1 cellular context compared by ENCODE assay signal in the genomic region with DNA sequence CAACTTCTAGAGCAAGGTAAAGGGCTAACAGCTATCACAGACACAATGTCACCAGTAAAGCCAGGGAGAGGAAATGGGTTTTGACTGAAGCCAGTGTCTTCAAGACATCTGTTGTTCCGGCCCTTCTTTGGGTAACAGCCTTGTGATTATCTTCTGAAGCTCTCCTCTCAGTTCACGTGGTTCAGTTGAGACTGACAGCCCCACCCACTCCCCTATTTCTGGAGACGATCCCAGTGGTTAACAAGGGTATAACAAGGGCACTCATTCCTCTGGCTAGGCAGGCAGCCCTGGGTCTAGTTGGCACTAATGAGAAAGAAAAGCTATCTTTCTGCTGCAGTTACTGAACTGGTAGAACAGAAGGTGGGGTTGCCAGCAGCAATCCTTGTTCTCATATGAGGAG.
TF ChIP-seq lines count a peak whose summit lies in the region.

No MANE protein-coding gene starts in this region.

TF ChIP-seq in K562, 482 proteins besides CTCF, POLR2A, EP300 and RAD21 (continued from another document and continues in another):
- TF ChIP-seq, protein P1, sequence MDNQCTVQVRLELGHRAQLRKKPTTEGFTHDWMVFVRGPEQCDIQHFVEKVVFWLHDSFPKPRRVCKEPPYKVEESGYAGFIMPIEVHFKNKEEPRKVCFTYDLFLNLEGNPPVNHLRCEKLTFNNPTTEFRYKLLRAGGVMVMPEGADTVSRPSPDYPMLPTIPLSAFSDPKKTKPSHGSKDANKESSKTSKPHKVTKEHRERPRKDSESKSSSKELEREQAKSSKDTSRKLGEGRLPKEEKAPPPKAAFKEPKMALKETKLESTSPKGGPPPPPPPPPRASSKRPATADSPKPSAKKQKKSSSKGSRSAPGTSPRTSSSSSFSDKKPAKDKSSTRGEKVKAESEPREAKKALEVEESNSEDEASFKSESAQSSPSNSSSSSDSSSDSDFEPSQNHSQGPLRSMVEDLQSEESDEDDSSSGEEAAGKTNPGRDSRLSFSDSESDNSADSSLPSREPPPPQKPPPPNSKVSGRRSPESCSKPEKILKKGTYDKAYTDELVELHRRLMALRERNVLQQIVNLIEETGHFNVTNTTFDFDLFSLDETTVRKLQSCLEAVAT (IDR thresholded peaks at IDR 0.05) = no peak
- TF ChIP-seq PCBP1 (IDR thresholded peaks at IDR 0.05; ENCODE audit: low read depth, low read length, poor library complexity, severe bottlenecking) (no peak), MYC (IDR thresholded peaks at IDR 0.05; ENCODE audit: low read depth, low read length) (peak; percentile 53), MYC (CRISPR knock-in tag; IDR thresholded peaks at IDR 0.05; ENCODE audit: borderline replicate concordance, low read depth) (no peak), HMG20A (CRISPR knock-in tag; conservative IDR thresholded peaks at IDR 0.05) (no peak), TARDBP (IDR thresholded peaks at IDR 0.05) (no peak), CAMTA2 (CRISPR knock-in tag; conservative IDR thresholded peaks at IDR 0.05) (no peak), TBP (optimal IDR thresholded peaks at IDR 0.05; ENCODE audit: low read depth, low read length) (no peak), KLF13 (tag; IDR thresholded peaks at IDR 0.05; ENCODE audit: borderline replicate concordance, low read depth) (peak; percentile 82; the same call in 1 of the 2 replicates), ZNF75A (CRISPR knock-in tag; IDR thresholded peaks at IDR 0.05) (no peak), ELF4 (CRISPR knock-in tag; IDR thresholded peaks at IDR 0.05) (no peak), KAT8 (IDR thresholded peaks at IDR 0.05; ENCODE audit: low read depth) (no peak), HMGN3 (IDR thresholded peaks at IDR 0.05; ENCODE audit: borderline replicate concordance, extremely low read depth, insufficient read length, low read depth, low read length) (no peak), MEF2D (tag; conservative IDR thresholded peaks at IDR 0.05; ENCODE audit: low read depth) (no peak), BCOR (IDR thresholded peaks at IDR 0.05) (no peak), ZNF347 (CRISPR knock-in tag; IDR thresholded peaks at IDR 0.05; ENCODE audit: low read depth) (no peak), WHSC1 (IDR thresholded peaks at IDR 0.05; ENCODE audit: low read length) (no peak), MAZ (CRISPR knock-in tag; conservative IDR thresholded peaks at IDR 0.05 in 1 of 2, IDR thresholded peaks at IDR 0.05 in 1 of 2) (0 out of 4 replicates have a peak, but pooled peaks have one; percentile 30 to 36), FOXA3 (CRISPR knock-in tag; conservative IDR thresholded peaks at IDR 0.05 in 1 of 2, IDR thresholded peaks at IDR 0.05 in 1 of 2) (no peak), SRSF1 (IDR thresholded peaks at IDR 0.05; ENCODE audit: low read depth, low read length) (no peak), SRSF7 (optimal IDR thresholded peaks at IDR 0.05; ENCODE audit: low read depth, low read length) (no peak), L3MBTL2 (IDR thresholded peaks at IDR 0.05) (peak; percentile 63), SMAD4 (CRISPR knock-in tag; conservative IDR thresholded peaks at IDR 0.05) (0 out of 2 replicates have a peak, but pooled peaks have one; percentile 5), ZNF354B (CRISPR knock-in tag; IDR thresholded peaks at IDR 0.05) (no peak), RCOR1 (IDR thresholded peaks at IDR 0.05; ENCODE audit: borderline replicate concordance in 1 of 2, low read depth in 2 of 2, low read length in 2 of 2) (no peak; a peak in 1 of 4 replicates), TCFL5 (CRISPR knock-in tag; conservative IDR thresholded peaks at IDR 0.05) (no peak), ETV1 (tag; conservative IDR thresholded peaks at IDR 0.05; ENCODE audit: low read depth) (0 out of 2 replicates have a peak, but pooled peaks have one; percentile 20), ZNF431 (CRISPR knock-in tag; IDR thresholded peaks at IDR 0.05) (no peak), LEF1 (IDR thresholded peaks at IDR 0.05) (no peak), NCOA1 (IDR thresholded peaks at IDR 0.05; ENCODE audit: low read depth) (no peak), SOX6 (IDR thresholded peaks at IDR 0.05) (no peak), NR2C2 (CRISPR knock-in tag; IDR thresholded peaks at IDR 0.05) (no peak), NR2C2 (tag; IDR thresholded peaks at IDR 0.05) (no peak), ZNF668 (CRISPR knock-in tag; IDR thresholded peaks at IDR 0.05) (no peak), NCOA2 (IDR thresholded peaks at IDR 0.05; ENCODE audit: partially characterized antibody in 2 of 2) (no peak)
- TF ChIP-seq, protein P2, sequence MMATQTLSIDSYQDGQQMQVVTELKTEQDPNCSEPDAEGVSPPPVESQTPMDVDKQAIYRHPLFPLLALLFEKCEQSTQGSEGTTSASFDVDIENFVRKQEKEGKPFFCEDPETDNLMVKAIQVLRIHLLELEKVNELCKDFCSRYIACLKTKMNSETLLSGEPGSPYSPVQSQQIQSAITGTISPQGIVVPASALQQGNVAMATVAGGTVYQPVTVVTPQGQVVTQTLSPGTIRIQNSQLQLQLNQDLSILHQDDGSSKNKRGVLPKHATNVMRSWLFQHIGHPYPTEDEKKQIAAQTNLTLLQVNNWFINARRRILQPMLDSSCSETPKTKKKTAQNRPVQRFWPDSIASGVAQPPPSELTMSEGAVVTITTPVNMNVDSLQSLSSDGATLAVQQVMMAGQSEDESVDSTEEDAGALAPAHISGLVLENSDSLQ (IDR thresholded peaks at IDR 0.05) = peak; percentile 95
- TF ChIP-seq, protein P3, sequence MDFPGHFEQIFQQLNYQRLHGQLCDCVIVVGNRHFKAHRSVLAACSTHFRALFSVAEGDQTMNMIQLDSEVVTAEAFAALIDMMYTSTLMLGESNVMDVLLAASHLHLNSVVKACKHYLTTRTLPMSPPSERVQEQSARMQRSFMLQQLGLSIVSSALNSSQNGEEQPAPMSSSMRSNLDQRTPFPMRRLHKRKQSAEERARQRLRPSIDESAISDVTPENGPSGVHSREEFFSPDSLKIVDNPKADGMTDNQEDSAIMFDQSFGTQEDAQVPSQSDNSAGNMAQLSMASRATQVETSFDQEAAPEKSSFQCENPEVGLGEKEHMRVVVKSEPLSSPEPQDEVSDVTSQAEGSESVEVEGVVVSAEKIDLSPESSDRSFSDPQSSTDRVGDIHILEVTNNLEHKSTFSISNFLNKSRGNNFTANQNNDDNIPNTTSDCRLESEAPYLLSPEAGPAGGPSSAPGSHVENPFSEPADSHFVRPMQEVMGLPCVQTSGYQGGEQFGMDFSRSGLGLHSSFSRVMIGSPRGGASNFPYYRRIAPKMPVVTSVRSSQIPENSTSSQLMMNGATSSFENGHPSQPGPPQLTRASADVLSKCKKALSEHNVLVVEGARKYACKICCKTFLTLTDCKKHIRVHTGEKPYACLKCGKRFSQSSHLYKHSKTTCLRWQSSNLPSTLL (IDR thresholded peaks at IDR 0.05) = no peak
- TF ChIP-seq, protein P4, sequence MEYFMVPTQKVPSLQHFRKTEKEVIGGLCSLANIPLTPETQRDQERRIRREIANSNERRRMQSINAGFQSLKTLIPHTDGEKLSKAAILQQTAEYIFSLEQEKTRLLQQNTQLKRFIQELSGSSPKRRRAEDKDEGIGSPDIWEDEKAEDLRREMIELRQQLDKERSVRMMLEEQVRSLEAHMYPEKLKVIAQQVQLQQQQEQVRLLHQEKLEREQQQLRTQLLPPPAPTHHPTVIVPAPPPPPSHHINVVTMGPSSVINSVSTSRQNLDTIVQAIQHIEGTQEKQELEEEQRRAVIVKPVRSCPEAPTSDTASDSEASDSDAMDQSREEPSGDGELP (CRISPR knock-in tag; IDR thresholded peaks at IDR 0.05; ENCODE audit: borderline replicate concordance) = 0 out of 2 replicates have a peak, but pooled peaks have one; percentile 13
- TF ChIP-seq, protein P5, sequence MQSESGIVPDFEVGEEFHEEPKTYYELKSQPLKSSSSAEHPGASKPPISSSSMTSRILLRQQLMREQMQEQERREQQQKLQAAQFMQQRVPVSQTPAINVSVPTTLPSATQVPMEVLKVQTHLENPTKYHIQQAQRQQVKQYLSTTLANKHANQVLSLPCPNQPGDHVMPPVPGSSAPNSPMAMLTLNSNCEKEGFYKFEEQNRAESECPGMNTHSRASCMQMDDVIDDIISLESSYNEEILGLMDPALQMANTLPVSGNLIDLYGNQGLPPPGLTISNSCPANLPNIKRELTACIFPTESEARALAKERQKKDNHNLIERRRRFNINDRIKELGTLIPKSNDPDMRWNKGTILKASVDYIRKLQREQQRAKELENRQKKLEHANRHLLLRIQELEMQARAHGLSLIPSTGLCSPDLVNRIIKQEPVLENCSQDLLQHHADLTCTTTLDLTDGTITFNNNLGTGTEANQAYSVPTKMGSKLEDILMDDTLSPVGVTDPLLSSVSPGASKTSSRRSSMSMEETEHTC (IDR thresholded peaks at IDR 0.05) = 0 out of 2 replicates have a peak, but pooled peaks have one; percentile 25
- TF ChIP-seq, protein P6, sequence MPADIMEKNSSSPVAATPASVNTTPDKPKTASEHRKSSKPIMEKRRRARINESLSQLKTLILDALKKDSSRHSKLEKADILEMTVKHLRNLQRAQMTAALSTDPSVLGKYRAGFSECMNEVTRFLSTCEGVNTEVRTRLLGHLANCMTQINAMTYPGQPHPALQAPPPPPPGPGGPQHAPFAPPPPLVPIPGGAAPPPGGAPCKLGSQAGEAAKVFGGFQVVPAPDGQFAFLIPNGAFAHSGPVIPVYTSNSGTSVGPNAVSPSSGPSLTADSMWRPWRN (IDR thresholded peaks at IDR 0.05; ENCODE audit: low read depth) = no peak
- TF ChIP-seq, protein P7, sequence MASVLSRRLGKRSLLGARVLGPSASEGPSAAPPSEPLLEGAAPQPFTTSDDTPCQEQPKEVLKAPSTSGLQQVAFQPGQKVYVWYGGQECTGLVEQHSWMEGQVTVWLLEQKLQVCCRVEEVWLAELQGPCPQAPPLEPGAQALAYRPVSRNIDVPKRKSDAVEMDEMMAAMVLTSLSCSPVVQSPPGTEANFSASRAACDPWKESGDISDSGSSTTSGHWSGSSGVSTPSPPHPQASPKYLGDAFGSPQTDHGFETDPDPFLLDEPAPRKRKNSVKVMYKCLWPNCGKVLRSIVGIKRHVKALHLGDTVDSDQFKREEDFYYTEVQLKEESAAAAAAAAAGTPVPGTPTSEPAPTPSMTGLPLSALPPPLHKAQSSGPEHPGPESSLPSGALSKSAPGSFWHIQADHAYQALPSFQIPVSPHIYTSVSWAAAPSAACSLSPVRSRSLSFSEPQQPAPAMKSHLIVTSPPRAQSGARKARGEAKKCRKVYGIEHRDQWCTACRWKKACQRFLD (CRISPR knock-in tag; IDR thresholded peaks at IDR 0.05) = no peak
- TF ChIP-seq, protein P8, sequence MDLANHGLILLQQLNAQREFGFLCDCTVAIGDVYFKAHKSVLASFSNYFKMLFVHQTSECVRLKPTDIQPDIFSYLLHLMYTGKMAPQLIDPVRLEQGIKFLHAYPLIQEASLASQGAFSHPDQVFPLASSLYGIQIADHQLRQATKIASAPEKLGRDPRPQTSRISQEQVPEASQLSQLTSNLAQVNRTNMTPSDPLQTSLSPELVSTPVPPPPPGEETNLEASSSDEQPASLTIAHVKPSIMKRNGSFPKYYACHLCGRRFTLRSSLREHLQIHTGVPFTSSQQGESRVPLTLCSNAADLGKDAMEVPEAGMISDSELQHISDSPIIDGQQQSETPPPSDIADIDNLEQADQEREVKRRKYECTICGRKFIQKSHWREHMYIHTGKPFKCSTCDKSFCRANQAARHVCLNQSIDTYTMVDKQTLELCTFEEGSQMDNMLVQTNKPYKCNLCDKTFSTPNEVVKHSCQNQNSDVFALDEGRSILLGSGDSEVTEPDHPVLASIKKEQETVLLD (IDR thresholded peaks at IDR 0.05) = no peak
- TF ChIP-seq, protein P9, sequence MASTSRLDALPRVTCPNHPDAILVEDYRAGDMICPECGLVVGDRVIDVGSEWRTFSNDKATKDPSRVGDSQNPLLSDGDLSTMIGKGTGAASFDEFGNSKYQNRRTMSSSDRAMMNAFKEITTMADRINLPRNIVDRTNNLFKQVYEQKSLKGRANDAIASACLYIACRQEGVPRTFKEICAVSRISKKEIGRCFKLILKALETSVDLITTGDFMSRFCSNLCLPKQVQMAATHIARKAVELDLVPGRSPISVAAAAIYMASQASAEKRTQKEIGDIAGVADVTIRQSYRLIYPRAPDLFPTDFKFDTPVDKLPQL (IDR thresholded peaks at IDR 0.05; ENCODE audit: extremely low read depth, insufficient read length) = no peak
- TF ChIP-seq, protein P10, sequence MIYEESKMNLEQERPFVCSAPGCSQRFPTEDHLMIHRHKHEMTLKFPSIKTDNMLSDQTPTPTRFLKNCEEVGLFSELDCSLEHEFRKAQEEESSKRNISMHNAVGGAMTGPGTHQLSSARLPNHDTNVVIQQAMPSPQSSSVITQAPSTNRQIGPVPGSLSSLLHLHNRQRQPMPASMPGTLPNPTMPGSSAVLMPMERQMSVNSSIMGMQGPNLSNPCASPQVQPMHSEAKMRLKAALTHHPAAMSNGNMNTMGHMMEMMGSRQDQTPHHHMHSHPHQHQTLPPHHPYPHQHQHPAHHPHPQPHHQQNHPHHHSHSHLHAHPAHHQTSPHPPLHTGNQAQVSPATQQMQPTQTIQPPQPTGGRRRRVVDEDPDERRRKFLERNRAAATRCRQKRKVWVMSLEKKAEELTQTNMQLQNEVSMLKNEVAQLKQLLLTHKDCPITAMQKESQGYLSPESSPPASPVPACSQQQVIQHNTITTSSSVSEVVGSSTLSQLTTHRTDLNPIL (CRISPR knock-in tag; IDR thresholded peaks at IDR 0.05) = no peak
- TF ChIP-seq, protein P11, sequence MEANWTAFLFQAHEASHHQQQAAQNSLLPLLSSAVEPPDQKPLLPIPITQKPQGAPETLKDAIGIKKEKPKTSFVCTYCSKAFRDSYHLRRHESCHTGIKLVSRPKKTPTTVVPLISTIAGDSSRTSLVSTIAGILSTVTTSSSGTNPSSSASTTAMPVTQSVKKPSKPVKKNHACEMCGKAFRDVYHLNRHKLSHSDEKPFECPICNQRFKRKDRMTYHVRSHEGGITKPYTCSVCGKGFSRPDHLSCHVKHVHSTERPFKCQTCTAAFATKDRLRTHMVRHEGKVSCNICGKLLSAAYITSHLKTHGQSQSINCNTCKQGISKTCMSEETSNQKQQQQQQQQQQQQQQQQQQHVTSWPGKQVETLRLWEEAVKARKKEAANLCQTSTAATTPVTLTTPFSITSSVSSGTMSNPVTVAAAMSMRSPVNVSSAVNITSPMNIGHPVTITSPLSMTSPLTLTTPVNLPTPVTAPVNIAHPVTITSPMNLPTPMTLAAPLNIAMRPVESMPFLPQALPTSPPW (CRISPR knock-in tag; IDR thresholded peaks at IDR 0.05) = peak; percentile 35; the same call in 1 of the 2 replicates
- TF ChIP-seq, protein P12, sequence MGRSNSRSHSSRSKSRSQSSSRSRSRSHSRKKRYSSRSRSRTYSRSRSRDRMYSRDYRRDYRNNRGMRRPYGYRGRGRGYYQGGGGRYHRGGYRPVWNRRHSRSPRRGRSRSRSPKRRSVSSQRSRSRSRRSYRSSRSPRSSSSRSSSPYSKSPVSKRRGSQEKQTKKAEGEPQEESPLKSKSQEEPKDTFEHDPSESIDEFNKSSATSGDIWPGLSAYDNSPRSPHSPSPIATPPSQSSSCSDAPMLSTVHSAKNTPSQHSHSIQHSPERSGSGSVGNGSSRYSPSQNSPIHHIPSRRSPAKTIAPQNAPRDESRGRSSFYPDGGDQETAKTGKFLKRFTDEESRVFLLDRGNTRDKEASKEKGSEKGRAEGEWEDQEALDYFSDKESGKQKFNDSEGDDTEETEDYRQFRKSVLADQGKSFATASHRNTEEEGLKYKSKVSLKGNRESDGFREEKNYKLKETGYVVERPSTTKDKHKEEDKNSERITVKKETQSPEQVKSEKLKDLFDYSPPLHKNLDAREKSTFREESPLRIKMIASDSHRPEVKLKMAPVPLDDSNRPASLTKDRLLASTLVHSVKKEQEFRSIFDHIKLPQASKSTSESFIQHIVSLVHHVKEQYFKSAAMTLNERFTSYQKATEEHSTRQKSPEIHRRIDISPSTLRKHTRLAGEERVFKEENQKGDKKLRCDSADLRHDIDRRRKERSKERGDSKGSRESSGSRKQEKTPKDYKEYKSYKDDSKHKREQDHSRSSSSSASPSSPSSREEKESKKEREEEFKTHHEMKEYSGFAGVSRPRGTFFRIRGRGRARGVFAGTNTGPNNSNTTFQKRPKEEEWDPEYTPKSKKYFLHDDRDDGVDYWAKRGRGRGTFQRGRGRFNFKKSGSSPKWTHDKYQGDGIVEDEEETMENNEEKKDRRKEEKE (IDR thresholded peaks at IDR 0.05; ENCODE audit: borderline replicate concordance in 1 of 2, control insufficient read depth in 1 of 2, low read depth in 2 of 2, low read length in 1 of 2) = no peak
